10 cellular contexts compared by ENCODE assay signal in genomic region chr4:3767569-3768288, GRCh38. TPM values are rescaled to one million over a fixed set of nuclear protein-coding genes. Genes with fewer than 3 reads are reported as not detected.
DNase-seq lines count a peak whose midpoint lies in the region; ATAC-seq and TF ChIP-seq lines count a peak whose summit lies in the region.
"Had no signal": no experiment of that assay in that cellular context is flagged by ENCODE, and none has a peak within 500 bp of the region (broad histone marks: within the 10 kb centered on the region; RNA-seq: fewer than 3 reads in every experiment).

No MANE protein-coding gene starts in this region.

- peaks cover 74% of the 10 kb centered on the region for H3K27me3 Mint-ChIP-seq in activated naive CD4-positive, alpha-beta T cell treated with anti-CD3 and anti-CD28 coated beads, Interleukin-2, amount 10 ng/mL, durations not matched to agents 7 days and 5 days
- peaks cover 24% of the 10 kb centered on the region for H3K27me3 Mint-ChIP-seq in activated CD4-positive, alpha-beta memory T cell treated with anti-CD3 and anti-CD28 coated beads, Interleukin-2, amount 10 ng/mL, durations not matched to agents 7 days and 5 days

- H3K9me3 ChIP-seq in testis = no peaks in the 10 kb centered on the region
- H3K9me3 ChIP-seq: esophagus squamous epithelium had no signal

- peaks cover 7% of the 10 kb centered on the region for H3K4me1 Mint-ChIP-seq in activated naive CD4-positive, alpha-beta T cell treated with anti-CD3 and anti-CD28 coated beads, Interleukin-2, amount 10 ng/mL, durations not matched to agents 7 days and 5 days
- H3K4me1 Mint-ChIP-seq in activated CD4-positive, alpha-beta memory T cell treated with anti-CD3 and anti-CD28 coated beads, Interleukin-2, amount 10 ng/mL, durations not matched to agents 7 days and 5 days = peaks cover 7% of the 10 kb centered on the region

- no peak for DNase-seq in activated naive CD4-positive, alpha-beta T cell treated with anti-CD3 and anti-CD28 coated beads, Interleukin-2, amount 10 ng/mL, durations not matched to agents 7 days and 5 days
- no peak for DNase-seq in activated naive CD4-positive, alpha-beta T cell treated with Interleukin-2 at 50 U/mL for 16 hours
- DNase-seq in activated CD4-positive, alpha-beta memory T cell treated with anti-CD3 and anti-CD28 coated beads, Interleukin-2, amount 10 ng/mL, durations not matched to agents 7 days and 5 days = no peak
- DNase-seq in iPS-NIHi11 (ENCODE audit: low spot score) (peak; percentile 69), testis (peak; percentile 27), C1 segment of cervical spinal cord (lab: John Stamatoyannopoulos, UW) (no peak)
- DNase-seq in NK-92 treated with Interleukin-12 subunit alpha and Interleukin-12 subunit beta, amount 100 ng/mL, for 24 hours (lab: John Stamatoyannopoulos, UW) = no peak
- DNase-seq: esophagus squamous epithelium had no signal

- peak overlapping the region; percentile 51 for H3K4me3 Mint-ChIP-seq in activated naive CD4-positive, alpha-beta T cell treated with anti-CD3 and anti-CD28 coated beads, Interleukin-2, amount 10 ng/mL, durations not matched to agents 7 days and 5 days
- H3K4me3 Mint-ChIP-seq in activated CD4-positive, alpha-beta memory T cell treated with anti-CD3 and anti-CD28 coated beads, Interleukin-2, amount 10 ng/mL, durations not matched to agents 7 days and 5 days = peak overlapping the region; percentile 30

- H3K27ac Mint-ChIP-seq in activated naive CD4-positive, alpha-beta T cell treated with anti-CD3 and anti-CD28 coated beads, Interleukin-2, amount 10 ng/mL, durations not matched to agents 7 days and 5 days = peak overlapping the region; percentile 33
- no peak overlapping the region for H3K27ac Mint-ChIP-seq in activated CD4-positive, alpha-beta memory T cell treated with anti-CD3 and anti-CD28 coated beads, Interleukin-2, amount 10 ng/mL, durations not matched to agents 7 days and 5 days

- TF ChIP-seq CTCF in testis (IDR thresholded peaks at IDR 0.05) = peak in 1 of 3 experiments; percentile 16

- no peaks in the 10 kb centered on the region for H3K27me3 ChIP-seq in testis

- CTCF ChIA-PET in activated naive CD4-positive, alpha-beta T cell treated with anti-CD3 and anti-CD28 coated beads, Interleukin-2, amount 10 ng/mL, durations not matched to agents 7 days and 5 days (lab: Charles Lee) = no interaction called here
- CTCF ChIA-PET in activated CD4-positive, alpha-beta memory T cell treated with anti-CD3 and anti-CD28 coated beads, Interleukin-2, amount 10 ng/mL, durations not matched to agents 7 days and 5 days (lab: Charles Lee) = interaction anchor here (0.8 kb wide), 1 partner anchor 113 kb away, joined by 4 read pairs; no protein-coding TSS in a partner anchor

- intact Hi-C loops in testis (cut with DNase I; ENCODE audit: low total_unique reads) = no loop called here

- peak overlapping the region; percentile 15 to 26 for H3K4me3 ChIP-seq in testis

- WGBS in testis, 2 donors = 25 to 26% methylated on average over 19 to 32 of the region's 58 CpGs

- H3K27ac ChIP-seq in testis = no peak overlapping the region
- H3K27ac ChIP-seq: esophagus squamous epithelium, parathyroid adenoma had no signal

- no peaks in the 10 kb centered on the region for H3K36me3 ChIP-seq in testis (ENCODE audit: low read depth, missing control alignments)
- H3K36me3 ChIP-seq: esophagus squamous epithelium had no signal

- no peak for TF ChIP-seq POLR2A in testis (IDR thresholded peaks at IDR 0.05)

- H3K9me3 Mint-ChIP-seq in activated naive CD4-positive, alpha-beta T cell treated with anti-CD3 and anti-CD28 coated beads, Interleukin-2, amount 10 ng/mL, durations not matched to agents 7 days and 5 days = peaks cover 1% of the 10 kb centered on the region
- H3K9me3 Mint-ChIP-seq in activated CD4-positive, alpha-beta memory T cell treated with anti-CD3 and anti-CD28 coated beads, Interleukin-2, amount 10 ng/mL, durations not matched to agents 7 days and 5 days = no peaks in the 10 kb centered on the region

- peaks cover 1% of the 10 kb centered on the region for H3K36me3 Mint-ChIP-seq in activated naive CD4-positive, alpha-beta T cell treated with anti-CD3 and anti-CD28 coated beads, Interleukin-2, amount 10 ng/mL, durations not matched to agents 7 days and 5 days
- H3K36me3 Mint-ChIP-seq in activated CD4-positive, alpha-beta memory T cell treated with anti-CD3 and anti-CD28 coated beads, Interleukin-2, amount 10 ng/mL, durations not matched to agents 7 days and 5 days (ENCODE audit: low read depth) = no peaks in the 10 kb centered on the region

- POLR2A ChIA-PET in activated CD4-positive, alpha-beta memory T cell treated with anti-CD3 and anti-CD28 coated beads, Interleukin-2, amount 10 ng/mL, durations not matched to agents 7 days and 5 days (lab: Charles Lee) = no interaction called here

- ATAC-seq in HG02970 (IDR thresholded peaks at IDR 0.05; ENCODE audit: low FRiP score, unreplicated experiment) = no peak

- peaks cover 4% of the 10 kb centered on the region for H3K4me1 ChIP-seq in testis
- H3K4me1 ChIP-seq: parathyroid adenoma had no signal

RNA-seq across cellular contexts. Expression of gene ADRA2C, which starts 1.5 kb away (rescaled TPM):
- total RNA-seq in activated CD4-positive, alpha-beta memory T cell treated with anti-CD3 and anti-CD28 coated beads, Interleukin-2, amount 10 ng/mL, durations not matched to agents 7 days and 5 days = not detected
- 10 to 100 TPM in 1 of 2 donors, 1 to 10 TPM in 1; 9.3 to 16.0 TPM for total RNA-seq in testis
- polyA plus RNA-seq in testis (ENCODE audit: insufficient read depth, low read depth, low replicate concordance) = 7.2 TPM

Comparison
In these comparisons a context has a peak if more than half of its experiments do, and no peak if none do; other contexts are left out.
1. DNase-seq: peak in iPS-NIHi11 (single experiment) and testis (single experiment); none in activated naive CD4-positive, alpha-beta T cell treated with anti-CD3 and anti-CD28 coated beads, Interleukin-2, amount 10 ng/mL, durations not matched to agents 7 days and 5 days (single experiment), activated naive CD4-positive, alpha-beta T cell treated with Interleukin-2 at 50 U/mL for 16 hours (single experiment), activated CD4-positive, alpha-beta memory T cell treated with anti-CD3 and anti-CD28 coated beads, Interleukin-2, amount 10 ng/mL, durations not matched to agents 7 days and 5 days (single experiment), NK-92 treated with Interleukin-12 subunit alpha and Interleukin-12 subunit beta, amount 100 ng/mL, for 24 hours (single experiment) and C1 segment of cervical spinal cord (0 of 14).
2. RNA of gene ADRA2C, which starts 1.5 kb away (total RNA-seq): 9.3 to 16.0 TPM in testis; not detected in activated CD4-positive, alpha-beta memory T cell treated with anti-CD3 and anti-CD28 coated beads, Interleukin-2, amount 10 ng/mL, durations not matched to agents 7 days and 5 days; every median in the first group is over 4 times any median in the second.